20 cellular contexts compared by ENCODE assay signal in the genomic region with DNA sequence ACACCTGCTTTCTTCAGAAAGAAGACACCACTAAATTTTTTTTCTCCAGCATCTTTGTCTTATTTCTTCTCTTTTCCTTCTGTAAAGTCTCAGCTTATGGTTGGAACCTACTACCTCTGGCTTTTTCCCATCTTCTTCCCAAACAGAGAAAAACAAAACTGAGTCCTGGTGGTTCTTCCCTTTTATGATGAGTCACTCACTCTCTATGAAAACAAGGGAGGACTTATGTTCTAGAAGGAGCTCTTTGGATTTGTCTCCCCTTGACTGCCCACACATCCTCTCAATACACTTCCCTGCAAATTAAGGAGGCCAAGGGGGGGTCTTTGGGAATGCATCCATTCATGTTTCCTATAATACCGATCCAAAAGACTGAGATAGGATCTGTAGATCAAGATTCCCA.
"Had no signal": no experiment of that assay in that cellular context is flagged by ENCODE, and none has a peak within 500 bp of the region (broad histone marks: within the 10 kb centered on the region; RNA-seq: fewer than 3 reads in every experiment).

No MANE protein-coding gene starts in this region.

- DNase-seq: Karpas-422, KG1, MG63, NCI-H1092, NCI-H1105 treated with DMSO at 0.1 percent for 48 hours, NCI-H1417 treated with DMSO at 0.1 percent for 48 hours, NCI-H146, NCI-H1694 treated with DMSO at 0.1 percent for 48 hours, NCI-H1930, NCI-H2081, NCI-H2107, NCI-H2227 treated with DMSO at 0.1 percent for 48 hours, NCI-H524, NCI-H526 treated with DMSO at 0.1 percent for 48 hours, NCI-H774, SHP77, T-helper 1 cell had no signal

- H3K27ac ChIP-seq: RWPE1 had no signal

- ATAC-seq: Panc1, SK-N-SH treated with all-trans-retinoic acid at 6 μM for 48 hours had no signal

- H3K9me3 ChIP-seq: MG63 had no signal

- H3K4me3 ChIP-seq: MG63 had no signal
